12 cellular contexts compared by ENCODE assay signal in the genomic region with DNA sequence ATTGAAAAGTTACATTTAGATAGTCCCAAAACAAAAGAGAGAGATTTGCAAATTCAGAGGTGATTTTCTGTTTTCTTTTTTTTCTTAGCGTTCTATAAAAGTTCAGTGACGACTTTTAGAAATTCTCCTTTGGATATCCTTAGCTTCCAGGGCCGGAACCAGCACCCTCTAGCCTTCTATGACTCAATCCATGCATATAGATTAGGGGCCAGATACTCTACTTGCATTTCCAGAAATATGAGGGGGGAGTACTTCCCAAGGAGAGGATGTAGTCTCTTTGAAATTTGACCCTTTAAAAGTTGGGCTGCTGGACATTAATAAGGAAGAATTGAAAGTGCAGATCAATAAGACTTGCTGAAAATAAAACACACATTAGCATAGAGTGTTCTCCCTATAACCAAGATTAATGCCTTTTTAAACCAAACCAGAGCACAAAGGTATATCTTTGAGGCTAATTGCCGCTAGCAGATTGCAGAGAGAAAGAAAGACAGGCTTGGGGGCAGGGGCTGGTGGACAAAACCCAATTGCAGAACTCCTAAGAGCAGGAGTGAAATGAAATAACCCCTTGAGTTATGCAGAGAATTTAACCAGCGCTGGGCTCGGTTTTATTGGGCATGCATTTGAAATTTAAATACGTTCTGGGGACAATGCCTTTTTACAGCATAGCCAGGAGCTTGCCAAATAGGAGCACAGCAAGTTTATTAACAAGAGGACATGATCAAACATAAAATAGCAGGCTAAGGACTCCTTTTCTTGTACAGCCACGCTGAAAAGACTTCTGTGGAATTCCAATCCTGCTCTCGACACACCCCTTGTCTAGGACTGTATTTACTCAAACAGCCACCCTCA.
DNase-seq lines count a peak whose midpoint lies in the region; ATAC-seq, FAIRE-seq and TF ChIP-seq lines count a peak whose summit lies in the region.
"Had no signal": no experiment of that assay in that cellular context is flagged by ENCODE, and none has a peak within 500 bp of the region (broad histone marks: within the 10 kb centered on the region; RNA-seq: fewer than 3 reads in every experiment).

No MANE protein-coding gene starts in this region.

- no peak overlapping the region for H2AFZ ChIP-seq in IMR-90 (replicated peaks; ENCODE audit: low read length, poor library complexity)

- H3K18ac ChIP-seq in IMR-90 (ENCODE audit: low read depth, low read length) = no peak overlapping the region

- H3K36me3 ChIP-seq in BJ (ENCODE audit: control insufficient read depth, insufficient read depth, low read length) (no peaks in the 10 kb centered on the region), IMR-90 (ENCODE audit: control insufficient read depth, insufficient read depth, low read length) (no peaks in the 10 kb centered on the region), bronchial epithelial cell (ENCODE audit: control insufficient read depth, insufficient read depth, low read length) (no peaks in the 10 kb centered on the region), mesodermal cell (ENCODE audit: control insufficient read depth, insufficient read depth, low read length) (no peaks in the 10 kb centered on the region)

- no peak overlapping the region for H3K4ac ChIP-seq in IMR-90 (ENCODE audit: low read depth, low read length)

- no peak overlapping the region for H2AK9ac ChIP-seq in IMR-90 (replicated peaks; ENCODE audit: low read depth, low read length, poor library complexity)

- peak; percentile 75 for ATAC-seq in IMR-90 (ENCODE audit: low read depth)
- ATAC-seq in HG02642 (IDR thresholded peaks at IDR 0.05; ENCODE audit: poor library complexity, unreplicated experiment) = no peak
- no peak for ATAC-seq in GM19397 (IDR thresholded peaks at IDR 0.05; ENCODE audit: unreplicated experiment)

- no peak overlapping the region for H3K9ac ChIP-seq in IMR-90 (ENCODE audit: low read depth, low read length)

- CTCF ChIA-PET in BJ (lab: Yijun Ruan, JAX) = interaction anchor here (1.2 to 1.6 kb wide), 2 partner anchors 21 to 110 kb away, joined by 3 to 5 read pairs; no protein-coding TSS in a partner anchor
- CTCF ChIA-PET in IMR-90 (lab: Yijun Ruan, JAX) = no interaction called here

- no peak for TF ChIP-seq POLR2A in IMR-90 (IDR thresholded peaks at IDR 0.05; ENCODE audit: low read depth, low read length)

- no peak overlapping the region for H2BK15ac ChIP-seq in IMR-90 (ENCODE audit: low read depth, low read length)

- H2BK120ac ChIP-seq in IMR-90 (ENCODE audit: low read depth, low read length) = no peak overlapping the region

- H3K4me3 ChIP-seq in BJ (ENCODE audit: low read depth, low read length) (no peak overlapping the region), IMR-90 (ENCODE audit: insufficient read depth, low read depth, low read length) (no peak overlapping the region), bronchial epithelial cell (ENCODE audit: low read depth, low read length) (no peak overlapping the region), mesodermal cell (ENCODE audit: extremely low read depth, insufficient read depth, low read length, poor library complexity, severe bottlenecking) (peak overlapping the region; percentile 21)

- TF ChIP-seq RAD21 in IMR-90 (IDR thresholded peaks at IDR 0.05; ENCODE audit: low read length) = no peak

- dilution Hi-C loops in IMR-90 (cut with HindIII; ENCODE audit: low sequenced_read_pairs, unreplicated experiment) = no loop called here

- H2AK5ac ChIP-seq in IMR-90 (ENCODE audit: low read depth, low read length) = no peak overlapping the region

- intact Hi-C loops in IMR-90 (cut with micrococcal nuclease) = no loop called here

- no peaks in the 10 kb centered on the region for H4K20me1 ChIP-seq in IMR-90 (ENCODE audit: insufficient read depth, low read length)

- POLR2A ChIA-PET in BJ (lab: Charles Lee) = no interaction called here
- POLR2A ChIA-PET in IMR-90 (lab: Charles Lee; ENCODE audit: unreplicated experiment) = no interaction called here

- no peak overlapping the region for H4K5ac ChIP-seq in IMR-90 (ENCODE audit: low read depth, low read length)

- TF ChIP-seq CTCF in BJ (IDR thresholded peaks at IDR 0.05; ENCODE audit: insufficient read depth, low read depth, low read length) (no peak), IMR-90 (conservative IDR thresholded peaks at IDR 0.05; ENCODE audit: low read depth, low read length) (no peak), bronchial epithelial cell (IDR thresholded peaks at IDR 0.05; ENCODE audit: insufficient read depth, low read length, severe bottlenecking) (no peak)

- H3K56ac ChIP-seq in IMR-90 (ENCODE audit: extremely low read depth, insufficient read depth, low read length) = no peak overlapping the region

- no peaks in the 10 kb centered on the region for H3K9me3 ChIP-seq in IMR-90 (ENCODE audit: control insufficient read depth, insufficient read depth, low read length)
- no peaks in the 10 kb centered on the region for H3K9me3 ChIP-seq in mesodermal cell (ENCODE audit: control insufficient read depth, low read length)

- no peaks in the 10 kb centered on the region for H3K9me1 ChIP-seq in IMR-90 (ENCODE audit: insufficient read depth, low read length)

- in situ Hi-C loops in IMR-90 (cut with MboI; ENCODE audit: low sequenced_read_pairs) = no loop called here

- H3K4me1 ChIP-seq in IMR-90 (ENCODE audit: control insufficient read depth, insufficient read depth, low read length) (peaks cover 4% of the 10 kb centered on the region), mesodermal cell (ENCODE audit: control insufficient read depth, insufficient read depth, low read length, poor library complexity, severe bottlenecking) (peaks cover 36% of the 10 kb centered on the region)

- H3K27ac ChIP-seq in IMR-90 (ENCODE audit: insufficient read depth, low read length) (no peak overlapping the region), mesodermal cell (ENCODE audit: low read depth, low read length, severe bottlenecking) (peak overlapping the region; percentile 97)

- H3K23ac ChIP-seq in IMR-90 (ENCODE audit: low read depth, low read length) = no peak overlapping the region

- no peak overlapping the region for H4K8ac ChIP-seq in IMR-90 (ENCODE audit: low read depth in 2 of 2, low read length in 2 of 2)

- H3K27me3 ChIP-seq in BJ (ENCODE audit: control insufficient read depth, insufficient read depth, low read length) (no peaks in the 10 kb centered on the region; the same call in 1 of the 2 replicates), IMR-90 (ENCODE audit: control insufficient read depth, insufficient read depth, low read length) (no peaks in the 10 kb centered on the region), bronchial epithelial cell (ENCODE audit: control insufficient read depth, insufficient read depth, low read length) (no peaks in the 10 kb centered on the region)

- no peak overlapping the region for H4K91ac ChIP-seq in IMR-90 (ENCODE audit: insufficient read depth, low read depth, low read length)

- H3K4me2 ChIP-seq in IMR-90 (ENCODE audit: low read depth, low read length) = peak overlapping the region; percentile 76

- no TSS peak for BruUV-seq in IMR-90 (replicated peaks; lab: Mats Ljungman, UMichigan)

- no peak overlapping the region for H2BK5ac ChIP-seq in IMR-90 (ENCODE audit: low read depth, low read length, poor library complexity, severe bottlenecking)

- 0 out of 2 replicates have a peak overlapping the region, but pooled peaks have one; percentile 17 for H3K14ac ChIP-seq in IMR-90 (replicated peaks; ENCODE audit: low read depth, low read length)

- WGBS in IMR-90 (ENCODE audit: extremely low coverage in 2 of 2, insufficient read length in 1 of 2), 2 experiments = no CpG with 5 or more reads among the region's 9 CpGs
- 14 to 19% methylated on average over 6 of the region's 9 CpGs for WGBS in mesodermal cell (ENCODE audit: insufficient coverage in 2 of 2), 2 experiments

- no peaks in the 10 kb centered on the region for H3K79me1 ChIP-seq in IMR-90 (ENCODE audit: low read depth in 1 of 2, low read length in 2 of 2)

- FAIRE-seq in bronchial epithelial cell (lab: Jason Lieb, UNC) = no peak
- FAIRE-seq: islet of Langerhans had no signal

- 0 out of 2 replicates have a peak overlapping the region, but pooled peaks have one; percentile 8 for H2BK20ac ChIP-seq in IMR-90 (ENCODE audit: low read depth, low read length)

- DNase-seq in BJ (ENCODE audit: low read depth) (peak; percentile 70), IMR-90 (peak; percentile 17), bronchial epithelial cell (ENCODE audit: low read depth) (peak; percentile 81)
- no peak for DNase-seq in stimulated activated CD4-positive, alpha-beta T cell treated with anti-CD3 and anti-CD28 coated beads, Interleukin-4, amount 100 ng/mL, for 4 hours
- no peak for DNase-seq in NK-92 treated with Interleukin-12 subunit alpha and Interleukin-12 subunit beta, amount 100 ng/mL, for 24 hours (lab: John Stamatoyannopoulos, UW)
- DNase-seq: activated B cell treated with CpG ODN at 0.5 μM for 24 hours; activated effector memory CD4-positive, alpha-beta T cell treated with anti-CD3 and anti-CD28 coated beads, Interleukin-2, amount 50 U/mL, for 16 hours; CD8-positive, alpha-beta memory T cell had no signal

TF ChIP-seq in IMR-90, 13 proteins besides CTCF, POLR2A, EP300 and RAD21:
- TF ChIP-seq MAFK (IDR thresholded peaks at IDR 0.05; ENCODE audit: low read depth, low read length) (no peak), MAZ (IDR thresholded peaks at IDR 0.05; ENCODE audit: borderline replicate concordance, low read depth, low read length) (no peak), SMC3 (IDR thresholded peaks at IDR 0.05; ENCODE audit: low read depth, low read length) (no peak), NFE2L2 (IDR thresholded peaks at IDR 0.05; ENCODE audit: low read depth, low read length) (no peak), CHD1 (IDR thresholded peaks at IDR 0.05; ENCODE audit: low read depth, low read length) (no peak), BHLHE40 (IDR thresholded peaks at IDR 0.05; ENCODE audit: low read depth, low read length) (no peak), RCOR1 (IDR thresholded peaks at IDR 0.05; ENCODE audit: insufficient replicate concordance, low read length) (no peak)

Comparison
In these comparisons a context has a peak if more than half of its experiments do, and no peak if none do; other contexts are left out.
1. DNase-seq: peak in BJ (single experiment), IMR-90 (single experiment) and bronchial epithelial cell (single experiment); none in stimulated activated CD4-positive, alpha-beta T cell treated with anti-CD3 and anti-CD28 coated beads, Interleukin-4, amount 100 ng/mL, for 4 hours (0 of 2) and NK-92 treated with Interleukin-12 subunit alpha and Interleukin-12 subunit beta, amount 100 ng/mL, for 24 hours (single experiment).